In genomic region chr17:38590988-38591758, GRCh38 we compare ENCODE assay signal across 10 cellular contexts. TPM values are rescaled to one million over a fixed set of nuclear protein-coding genes. Genes with fewer than 3 reads are reported as not detected.
DNase-seq lines count a peak whose midpoint lies in the region; ATAC-seq and TF ChIP-seq lines count a peak whose summit lies in the region.
"Had no signal": no experiment of that assay in that cellular context is flagged by ENCODE, and none has a peak within 500 bp of the region (broad histone marks: within the 10 kb centered on the region; RNA-seq: fewer than 3 reads in every experiment).

No MANE protein-coding gene starts in this region.

- H3K9me3 Mint-ChIP-seq in activated naive CD4-positive, alpha-beta T cell treated with anti-CD3 and anti-CD28 coated beads, Interleukin-2, amount 50 U/mL, for 24 hours = no peaks in the 10 kb centered on the region
- H3K9me3 Mint-ChIP-seq in dendritic cell treated with granulocyte-macrophage colony-stimulating factor and Interleukin-4, amounts not matched to agents 40 ng/mL and 50 ng/mL, for 4 days = no peaks in the 10 kb centered on the region
- no peaks in the 10 kb centered on the region for H3K9me3 Mint-ChIP-seq in type B pancreatic cell

- peaks cover 50% of the 10 kb centered on the region for H3K27me3 Mint-ChIP-seq in activated naive CD4-positive, alpha-beta T cell treated with anti-CD3 and anti-CD28 coated beads, Interleukin-2, amount 50 U/mL, for 24 hours
- peaks cover 100% of the 10 kb centered on the region for H3K27me3 Mint-ChIP-seq in dendritic cell treated with granulocyte-macrophage colony-stimulating factor and Interleukin-4, amounts not matched to agents 40 ng/mL and 50 ng/mL, for 4 days
- peaks cover 4% of the 10 kb centered on the region for H3K27me3 Mint-ChIP-seq in type B pancreatic cell

- ATAC-seq in GM18861 (IDR thresholded peaks at IDR 0.05; ENCODE audit: unreplicated experiment) = no peak
- no peak for ATAC-seq in HG03354 (IDR thresholded peaks at IDR 0.05; ENCODE audit: poor library complexity, severe bottlenecking, unreplicated experiment)

- in situ Hi-C loops in HAP-1 (cut with MboI; ENCODE audit: low sequenced_read_pairs) = no loop called here

- H3K4me3 Mint-ChIP-seq in activated naive CD4-positive, alpha-beta T cell treated with anti-CD3 and anti-CD28 coated beads, Interleukin-2, amount 50 U/mL, for 24 hours = no peak overlapping the region
- peak overlapping the region; percentile 13 for H3K4me3 Mint-ChIP-seq in dendritic cell treated with granulocyte-macrophage colony-stimulating factor and Interleukin-4, amounts not matched to agents 40 ng/mL and 50 ng/mL, for 4 days
- no peak overlapping the region for H3K4me3 Mint-ChIP-seq in type B pancreatic cell

- intact Hi-C loops in dendritic cell treated with granulocyte-macrophage colony-stimulating factor and Interleukin-4, amounts not matched to agents 40 ng/mL and 50 ng/mL, for 4 days (cut with micrococcal nuclease) = loop anchor here (10.0 kb wide), 1 partner anchor 64 kb away; no protein-coding TSS in a partner anchor

- peak overlapping the region; percentile 66 for H3K27ac Mint-ChIP-seq in activated naive CD4-positive, alpha-beta T cell treated with anti-CD3 and anti-CD28 coated beads, Interleukin-2, amount 50 U/mL, for 24 hours
- peak overlapping the region; percentile 70 for H3K27ac Mint-ChIP-seq in dendritic cell treated with granulocyte-macrophage colony-stimulating factor and Interleukin-4, amounts not matched to agents 40 ng/mL and 50 ng/mL, for 4 days
- peak overlapping the region; percentile 61 for H3K27ac Mint-ChIP-seq in type B pancreatic cell

- H3K4me1 Mint-ChIP-seq in activated naive CD4-positive, alpha-beta T cell treated with anti-CD3 and anti-CD28 coated beads, Interleukin-2, amount 50 U/mL, for 24 hours = peaks cover 21% of the 10 kb centered on the region
- peaks cover 47% of the 10 kb centered on the region for H3K4me1 Mint-ChIP-seq in dendritic cell treated with granulocyte-macrophage colony-stimulating factor and Interleukin-4, amounts not matched to agents 40 ng/mL and 50 ng/mL, for 4 days (ENCODE audit: low read depth)
- H3K4me1 Mint-ChIP-seq in type B pancreatic cell (ENCODE audit: unreplicated experiment) = peaks cover 39% of the 10 kb centered on the region

- no peaks in the 10 kb centered on the region for H3K36me3 Mint-ChIP-seq in activated naive CD4-positive, alpha-beta T cell treated with anti-CD3 and anti-CD28 coated beads, Interleukin-2, amount 50 U/mL, for 24 hours
- no peaks in the 10 kb centered on the region for H3K36me3 Mint-ChIP-seq in dendritic cell treated with granulocyte-macrophage colony-stimulating factor and Interleukin-4, amounts not matched to agents 40 ng/mL and 50 ng/mL, for 4 days (ENCODE audit: low read depth)
- H3K36me3 Mint-ChIP-seq in type B pancreatic cell = no peaks in the 10 kb centered on the region

- TF ChIP-seq CTCF in type B pancreatic cell (conservative IDR thresholded peaks at IDR 0.05) = no peak

- no peaks in the 10 kb centered on the region for H3K9me3 ChIP-seq in HAP-1

- H3K36me3 ChIP-seq in HAP-1 (replicated peaks) = no peaks in the 10 kb centered on the region
- H3K36me3 ChIP-seq: cardiac muscle cell had no signal

- DNase-seq in activated naive CD4-positive, alpha-beta T cell treated with Interleukin-2 at 50 U/mL for 16 hours = no peak
- peak; percentile 53 to 68 for DNase-seq in NOMO-1 (lab: John Stamatoyannopoulos, UW; ENCODE audit: unreplicated experiment in 2 of 2)
- no peak for DNase-seq in type B pancreatic cell (ENCODE audit: extremely low spot score, unreplicated experiment)
- no peak for DNase-seq in HAP-1 (ENCODE audit: low spot score in 2 of 2)
- DNase-seq: stimulated activated CD4-positive, alpha-beta T cell treated with anti-CD3 and anti-CD28 coated beads, Interleukin-12 subunit alpha, Interleukin-12 subunit beta, amount 100 ng/mL, for 4 hours had no signal

- H3K4me3 ChIP-seq in HAP-1 = no peak overlapping the region
- H3K4me3 ChIP-seq: cardiac muscle cell had no signal

- no peaks in the 10 kb centered on the region; the same call in none of the 2 replicates for H3K27me3 ChIP-seq in HAP-1 (ENCODE audit: low read depth)
- H3K27me3 ChIP-seq: cardiac muscle cell had no signal

- no peaks in the 10 kb centered on the region for H3K4me1 ChIP-seq in HAP-1

RNA-seq across cellular contexts. Expression of gene SRCIN1, which starts 14.6 kb away (rescaled TPM):
- 8.3 and 11.9 TPM in 2 replicates for total RNA-seq in type B pancreatic cell (ENCODE audit: low replicate concordance)

Comparison
In these comparisons a context has a peak if more than half of its experiments do, and no peak if none do; other contexts are left out.
1. DNase-seq: peak in NOMO-1 (2 of 2); none in activated naive CD4-positive, alpha-beta T cell treated with Interleukin-2 at 50 U/mL for 16 hours (single experiment), type B pancreatic cell (single experiment) and HAP-1 (0 of 2).
2. Peak in every context shown above with its lines, with median percentiles within 50 percentile points of each other: H3K27ac Mint-ChIP-seq.